Comparison of ENCODE assay signal across 8 cellular contexts in the genomic region with DNA sequence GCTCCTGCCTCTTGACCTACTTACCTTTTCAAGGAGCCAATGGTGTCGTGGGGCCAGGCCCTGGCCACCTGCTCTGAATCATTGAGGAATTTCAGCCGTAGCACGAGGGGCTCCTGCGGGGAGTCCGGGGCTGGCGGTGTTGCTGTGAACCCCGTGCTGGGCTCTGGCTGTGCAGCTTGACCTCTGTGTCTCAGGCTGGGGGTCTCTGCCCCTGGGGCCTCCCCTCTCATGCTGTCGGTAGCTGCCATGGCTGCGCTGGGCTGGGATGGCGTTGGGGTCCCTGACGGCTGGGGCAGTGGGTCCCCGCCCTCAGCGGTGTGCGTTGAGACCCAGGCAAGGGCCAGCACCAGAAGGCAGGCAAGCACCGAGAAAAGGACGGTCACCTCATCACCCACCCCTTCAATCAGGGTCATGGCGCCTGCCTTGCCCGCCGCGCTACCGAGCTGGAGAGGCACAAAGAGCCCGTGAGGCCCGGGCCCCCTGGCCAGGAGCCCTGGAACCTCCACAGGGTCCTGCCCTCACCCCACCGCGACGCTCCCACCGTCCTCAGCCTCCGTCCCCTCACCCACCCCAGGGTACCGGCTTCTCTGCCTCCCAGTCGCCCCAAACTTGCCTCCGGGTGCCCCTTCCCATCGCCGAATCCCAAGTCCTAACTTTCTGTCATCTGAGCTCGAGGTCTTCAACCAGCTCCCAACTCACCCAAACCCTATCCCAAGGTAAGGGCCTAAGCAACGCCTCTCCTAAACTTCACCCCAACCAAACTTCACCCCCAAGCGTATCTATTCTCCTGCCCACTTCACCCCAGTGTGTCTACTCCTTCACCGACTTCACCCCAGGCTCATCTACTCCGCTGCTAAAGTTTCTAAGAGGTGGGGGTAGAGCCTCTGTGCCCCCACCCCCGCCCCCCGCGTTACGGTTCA. TPM values are rescaled to one million over a fixed set of nuclear protein-coding genes. Genes with fewer than 3 reads are reported as not detected.
DNase-seq lines count a peak whose midpoint lies in the region; ATAC-seq lines count a peak whose summit lies in the region.

No MANE protein-coding gene starts in this region.

- no peak for ATAC-seq in GM21360 (IDR thresholded peaks at IDR 0.05; ENCODE audit: unreplicated experiment)
- ATAC-seq in HG02763 (IDR thresholded peaks at IDR 0.05; ENCODE audit: unreplicated experiment), result no peak

- DNase-seq in NCI-H2227 (lab: John Stamatoyannopoulos, UW; ENCODE audit: unreplicated experiment), result peak; percentile 48
- no peak for DNase-seq in NCI-H2227 treated with DMSO at 0.1 percent for 48 hours (lab: John Stamatoyannopoulos, UW)
- DNase-seq in immature natural killer cell, result no peak
- no peak for DNase-seq in effector CD8-positive, alpha-beta T cell (lab: John Stamatoyannopoulos, UW)

- no peaks in the 10 kb centered on the region for H3K9me3 Mint-ChIP-seq in activated naive CD8-positive, alpha-beta T cell (ENCODE audit: low read depth)
- H3K9me3 Mint-ChIP-seq in immature natural killer cell, result no peaks in the 10 kb centered on the region

- peak overlapping the region; percentile 94 for H3K27ac ChIP-seq in subcutaneous abdominal adipose tissue (ENCODE audit: low read depth, low read length)

- H3K4me3 Mint-ChIP-seq in activated naive CD8-positive, alpha-beta T cell, result peak overlapping the region; percentile 90
- peak overlapping the region; percentile 81 to 92 (median 86) for H3K4me3 Mint-ChIP-seq in immature natural killer cell

- no peaks in the 10 kb centered on the region for H3K27me3 ChIP-seq in subcutaneous abdominal adipose tissue (ENCODE audit: control insufficient read depth in 5 of 5, insufficient read depth in 4 of 5, low read length in 5 of 5)

- H3K27ac Mint-ChIP-seq in activated naive CD8-positive, alpha-beta T cell, result peak overlapping the region; percentile 83
- H3K27ac Mint-ChIP-seq in immature natural killer cell, result peak overlapping the region; percentile 70 to 96 (median 93)

- peaks cover 4 to 72% (median 61%) of the 10 kb centered on the region in 5 donors for H3K4me1 ChIP-seq in subcutaneous abdominal adipose tissue (ENCODE audit: control insufficient read depth in 5 of 5, insufficient read depth in 5 of 5, low read length in 5 of 5)

- peaks cover 2% of the 10 kb centered on the region for H3K36me3 Mint-ChIP-seq in activated naive CD8-positive, alpha-beta T cell
- no peaks in the 10 kb centered on the region for H3K36me3 Mint-ChIP-seq in immature natural killer cell

- H3K9ac ChIP-seq in subcutaneous abdominal adipose tissue (ENCODE audit: low read length in 5 of 5), result peak overlapping the region; percentile 38 to 86 (median 82)

- H3K4me1 Mint-ChIP-seq in activated naive CD8-positive, alpha-beta T cell (ENCODE audit: low read depth), result peaks cover 38% of the 10 kb centered on the region
- H3K4me1 Mint-ChIP-seq in immature natural killer cell, result peaks cover 44 to 47% of the 10 kb centered on the region in 2 donors

- no peaks in the 10 kb centered on the region for H3K9me3 ChIP-seq in subcutaneous abdominal adipose tissue (ENCODE audit: control insufficient read depth in 5 of 5, low read length in 5 of 5)

- peak overlapping the region; percentile 66 to 95 (median 80) for H3K4me3 ChIP-seq in subcutaneous abdominal adipose tissue (ENCODE audit: low read depth in 1 of 5, low read length in 5 of 5)

- peaks cover 0 to 7% (median 0%) of the 10 kb centered on the region in 5 donors for H3K36me3 ChIP-seq in subcutaneous abdominal adipose tissue (ENCODE audit: control insufficient read depth in 5 of 5, insufficient read depth in 5 of 5, low read length in 5 of 5)

- H3K27me3 Mint-ChIP-seq in activated naive CD8-positive, alpha-beta T cell, result peaks cover 6% of the 10 kb centered on the region
- peaks cover 0 to 19% (median 4%) of the 10 kb centered on the region in 3 donors for H3K27me3 Mint-ChIP-seq in immature natural killer cell (ENCODE audit: low read depth in 3 of 3)

RNA-seq across cellular contexts. Expression of a gene that starts 0.9 kb away (rescaled TPM):
- 10 to 100 TPM; 47.5 to 57.5 (median 49.6) TPM for polyA plus RNA-seq in immature natural killer cell

RNA-seq across cellular contexts. Expression of a gene that starts 1.8 kb away (rescaled TPM):
- 10 to 100 TPM; 49.0 to 57.6 (median 51.2) TPM for polyA plus RNA-seq in immature natural killer cell

RNA-seq across cellular contexts. Expression of a gene that starts 3.9 kb away (rescaled TPM):
- 1 to 10 TPM; 2.8 to 6.3 (median 4.3) TPM for polyA plus RNA-seq in immature natural killer cell

RNA-seq across cellular contexts. Expression of a gene that starts 23.0 kb away (rescaled TPM):
- 10 to 100 TPM in 2 of 3 donors, 1 to 10 TPM in 1; 6.7 to 19.8 (median 10.9) TPM for polyA plus RNA-seq in immature natural killer cell

RNA-seq across cellular contexts. Expression of a gene that starts 24.7 kb away (rescaled TPM):
- 10 to 100 TPM; 15.6 to 18.9 (median 17.9) TPM for polyA plus RNA-seq in immature natural killer cell
